Comparison of ENCODE assay signal across 31 cellular contexts in genomic region chr6:83594936-83595335, GRCh38.
"Had no signal": no experiment of that assay in that cellular context is flagged by ENCODE, and none has a peak within 500 bp of the region (broad histone marks: within the 10 kb centered on the region; RNA-seq: fewer than 3 reads in every experiment).

No MANE protein-coding gene starts in this region.

- DNase-seq: activated B cell treated with CpG ODN at 0.5 μM for 24 hours; activated CD4-positive, alpha-beta memory T cell treated with anti-CD3 and anti-CD28 coated beads, Interleukin-2, amount 10 ng/mL, durations not matched to agents 7 days and 5 days; activated CD4-positive, alpha-beta T cell treated with anti-CD3 and anti-CD28 coated beads for 48 hours; activated CD4-positive, CD25-positive, alpha-beta regulatory T cell treated with anti-CD3 and anti-CD28 coated beads, Interleukin-2, amount 50 U/mL, for 72 hours; activated CD8-positive, alpha-beta memory T cell treated with anti-CD3 and anti-CD28 coated beads for 24 hours; activated CD8-positive, alpha-beta memory T cell treated with anti-CD3 and anti-CD28 coated beads, Interleukin-2, amount 10 ng/mL, durations not matched to agents 7 days and 5 days; activated CD8-positive, alpha-beta memory T cell treated with anti-CD3 and anti-CD28 coated beads, Interleukin-2, amount 50 U/mL, for 48 hours; activated effector memory CD4-positive, alpha-beta T cell treated with Interleukin-2 at 50 U/mL for 16 hours; activated naive CD4-positive, alpha-beta T cell; activated T-cell treated with anti-CD3 and anti-CD28 coated beads, Interleukin-2, amount 50 U/mL, for 48 hours; adrenal gland; caudate nucleus; cerebellar nuclear complex; Karpas-422; NCI-H1048; NCI-H1436 treated with DMSO at 0.1 percent for 48 hours; NCI-H1694 treated with DMSO at 0.1 percent for 48 hours; NCI-H2029; NCI-H345; NCI-H524 treated with DMSO at 0.1 percent for 48 hours; Peyer's patch; SIG-M5; SW 1271; T-helper 1 cell; T-helper 2 cell; T-helper 9 cell had no signal

- H3K4me1 ChIP-seq: adrenal gland, Peyer's patch had no signal

- H3K9me3 ChIP-seq: adrenal gland, Peyer's patch had no signal

- H3K4me3 ChIP-seq: adrenal gland, Peyer's patch had no signal

- H3K36me3 ChIP-seq: adrenal gland, Peyer's patch had no signal

- ATAC-seq: activated CD8-positive, alpha-beta memory T cell treated with anti-CD3 and anti-CD28 coated beads, Interleukin-2, amount 10 ng/mL, durations not matched to agents 7 days and 5 days; activated naive CD4-positive, alpha-beta T cell treated with anti-CD3 and anti-CD28 coated beads, Interleukin-2, amount 50 U/mL, for 72 hours; Right ventricle myocardium inferior had no signal

- H3K27me3 ChIP-seq: adrenal gland, Peyer's patch had no signal

- H3K27ac ChIP-seq: adrenal gland, Peyer's patch, RWPE1, VCaP had no signal

- FAIRE-seq: bronchial epithelial cell had no signal
